7 cellular contexts compared by ENCODE assay signal in the genomic region with DNA sequence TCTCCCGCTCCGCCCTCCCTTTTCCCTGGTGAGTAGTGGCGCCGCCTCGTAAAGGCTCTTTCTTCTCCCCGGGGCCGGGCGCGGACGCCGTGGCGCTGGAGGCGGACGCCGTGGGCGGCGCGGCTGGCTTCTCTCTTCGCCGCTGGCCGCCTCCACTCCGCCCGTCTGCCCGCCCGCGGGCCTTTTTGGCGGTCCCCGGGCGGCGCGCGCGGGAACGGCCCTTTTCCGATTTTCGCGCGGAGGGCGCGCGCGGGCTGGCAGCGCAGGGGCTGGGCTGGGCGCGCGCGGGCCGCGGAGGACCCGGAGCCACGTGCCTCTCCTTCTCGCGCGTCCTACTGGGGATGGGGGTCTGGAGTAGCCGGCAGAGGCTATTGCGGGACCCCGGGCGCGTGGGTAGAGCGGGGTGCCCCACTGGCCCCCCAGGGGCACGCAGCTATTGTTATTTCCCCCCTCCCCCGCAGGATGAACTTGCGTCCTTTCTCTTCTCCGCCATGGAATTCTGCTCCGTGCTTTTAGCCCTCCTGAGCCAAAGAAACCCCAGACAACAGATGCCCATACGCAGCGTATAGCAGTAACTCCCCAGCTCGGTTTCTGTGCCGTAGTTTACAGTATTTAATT. TPM values are rescaled to one million over a fixed set of nuclear protein-coding genes. Genes with fewer than 3 reads are reported as not detected.
DNase-seq lines count a peak whose midpoint lies in the region; FAIRE-seq and TF ChIP-seq lines count a peak whose summit lies in the region.

No MANE protein-coding gene starts in this region.

- H3K36me3 Mint-ChIP-seq in activated T-helper 1 cell treated with anti-CD3 and anti-CD28 coated beads, Interleukin-12 subunit alpha, Interleukin-12 subunit beta, Interleukin-2, Interleukin-4 antibody, amounts not matched to agents 30 ng/mL and 10 ng/mL and 1 ng/mL, durations not matched to agents 14 hours and 24 hours and 36 hours (ENCODE audit: low read depth), result peaks cover 57% of the 10 kb centered on the region
- H3K36me3 Mint-ChIP-seq in glutamatergic neuron (ENCODE audit: unreplicated experiment), result no peaks in the 10 kb centered on the region

- in situ Hi-C loops in HAP-1 (cut with MboI; ENCODE audit: low sequenced_read_pairs), result no loop called here

- H3K36me3 ChIP-seq in HAP-1 (replicated peaks), result peaks cover 37% of the 10 kb centered on the region

- no peaks in the 10 kb centered on the region for H3K9me3 ChIP-seq in HAP-1

- H3K4me1 Mint-ChIP-seq in activated T-helper 1 cell treated with anti-CD3 and anti-CD28 coated beads, Interleukin-12 subunit alpha, Interleukin-12 subunit beta, Interleukin-2, Interleukin-4 antibody, amounts not matched to agents 30 ng/mL and 10 ng/mL and 1 ng/mL, durations not matched to agents 14 hours and 24 hours and 36 hours (ENCODE audit: low read depth), result peaks cover 72% of the 10 kb centered on the region
- H3K4me1 Mint-ChIP-seq in glutamatergic neuron (ENCODE audit: low read depth, unreplicated experiment), result peaks cover 11% of the 10 kb centered on the region

- no peak for TF ChIP-seq POLR2A in GM12891 (IDR thresholded peaks at IDR 0.05; ENCODE audit: low read depth, low read length)

- DNase-seq in GM12891 (ENCODE audit: insufficient read length, low spot score), result peak; percentile 35
- DNase-seq in HAP-1 (ENCODE audit: low spot score in 2 of 2), result no peak
- DNase-seq in NCI-H146 treated with DMSO at 0.1 percent for 48 hours (lab: John Stamatoyannopoulos, UW; ENCODE audit: unreplicated experiment), result peak; percentile 63
- no peak for DNase-seq in activated T-helper 1 cell treated with anti-CD3 and anti-CD28 coated beads, Interleukin-12 subunit alpha, Interleukin-12 subunit beta, Interleukin-2, Interleukin-4 antibody, amounts not matched to agents 30 ng/mL and 10 ng/mL and 1 ng/mL, durations not matched to agents 14 hours and 24 hours and 36 hours (ENCODE audit: low spot score)
- no peak for DNase-seq in glutamatergic neuron
- no peak for DNase-seq in retinal pigment epithelial cell (ENCODE audit: low read depth)
- no peak for DNase-seq in medulla oblongata (ENCODE audit: extremely low spot score)

- H3K4me3 Mint-ChIP-seq in activated T-helper 1 cell treated with anti-CD3 and anti-CD28 coated beads, Interleukin-12 subunit alpha, Interleukin-12 subunit beta, Interleukin-2, Interleukin-4 antibody, amounts not matched to agents 30 ng/mL and 10 ng/mL and 1 ng/mL, durations not matched to agents 14 hours and 24 hours and 36 hours, result peak overlapping the region; percentile 98
- H3K4me3 Mint-ChIP-seq in glutamatergic neuron (ENCODE audit: unreplicated experiment), result peak overlapping the region; percentile 97

- H3K27me3 Mint-ChIP-seq in activated T-helper 1 cell treated with anti-CD3 and anti-CD28 coated beads, Interleukin-12 subunit alpha, Interleukin-12 subunit beta, Interleukin-2, Interleukin-4 antibody, amounts not matched to agents 30 ng/mL and 10 ng/mL and 1 ng/mL, durations not matched to agents 14 hours and 24 hours and 36 hours (ENCODE audit: insufficient read depth), result no peaks in the 10 kb centered on the region
- peaks cover 11% of the 10 kb centered on the region for H3K27me3 Mint-ChIP-seq in glutamatergic neuron (ENCODE audit: unreplicated experiment)

- peak overlapping the region; percentile 91 for H3K27ac Mint-ChIP-seq in activated T-helper 1 cell treated with anti-CD3 and anti-CD28 coated beads, Interleukin-12 subunit alpha, Interleukin-12 subunit beta, Interleukin-2, Interleukin-4 antibody, amounts not matched to agents 30 ng/mL and 10 ng/mL and 1 ng/mL, durations not matched to agents 14 hours and 24 hours and 36 hours
- H3K27ac Mint-ChIP-seq in glutamatergic neuron (ENCODE audit: unreplicated experiment), result peak overlapping the region; percentile 78

- TF ChIP-seq CTCF in glutamatergic neuron (IDR thresholded peaks at IDR 0.05; ENCODE audit: partially characterized antibody, unreplicated experiment) (no peak), retinal pigment epithelial cell (conservative IDR thresholded peaks at IDR 0.05; ENCODE audit: low read depth, low read length) (no peak)

- H3K27me3 ChIP-seq in HAP-1 (ENCODE audit: low read depth), result no peaks in the 10 kb centered on the region

- intact Hi-C loops in activated T-helper 1 cell treated with anti-CD3 and anti-CD28 coated beads, Interleukin-12 subunit alpha, Interleukin-12 subunit beta, Interleukin-2, Interleukin-4 antibody, amounts not matched to agents 30 ng/mL and 10 ng/mL and 1 ng/mL, durations not matched to agents 14 hours and 24 hours and 36 hours (cut with micrococcal nuclease), result loop anchor here (10.0 kb wide), 3 partner anchors 391 to 591 kb away; a partner anchor contains a TSS

- peaks cover 20% of the 10 kb centered on the region for H3K4me1 ChIP-seq in HAP-1

- no peaks in the 10 kb centered on the region for H3K9me3 Mint-ChIP-seq in activated T-helper 1 cell treated with anti-CD3 and anti-CD28 coated beads, Interleukin-12 subunit alpha, Interleukin-12 subunit beta, Interleukin-2, Interleukin-4 antibody, amounts not matched to agents 30 ng/mL and 10 ng/mL and 1 ng/mL, durations not matched to agents 14 hours and 24 hours and 36 hours
- H3K9me3 Mint-ChIP-seq in glutamatergic neuron (ENCODE audit: unreplicated experiment), result peaks cover 10% of the 10 kb centered on the region

- H3K4me3 ChIP-seq in HAP-1 (peak overlapping the region; percentile 79), retinal pigment epithelial cell (ENCODE audit: low read length) (peak overlapping the region; percentile 79)

- no peak for FAIRE-seq in GM12891 (lab: Jason Lieb, UNC)

TF ChIP-seq in GM12891, 5 proteins besides CTCF, POLR2A, EP300 and RAD21:
- TF ChIP-seq PAX5 (IDR thresholded peaks at IDR 0.05; ENCODE audit: insufficient read depth, low read length, severe bottlenecking) (no peak), POLR2AphosphoS5 (IDR thresholded peaks at IDR 0.05; ENCODE audit: low read depth, low read length) (no peak), POU2F2 (IDR thresholded peaks at IDR 0.05; ENCODE audit: low read depth, low read length) (no peak), TAF1 (IDR thresholded peaks at IDR 0.05; ENCODE audit: low read depth, low read length) (no peak), SPI1 (IDR thresholded peaks at IDR 0.05; ENCODE audit: low read depth, low read length) (no peak)

RNA-seq across cellular contexts. Expression of a gene that starts 0.5 kb away (rescaled TPM):
- 21.8 TPM for polyA plus RNA-seq in GM12891 (2012; ENCODE audit: low read depth, missing spikeins)
- total RNA-seq in activated T-helper 1 cell treated with anti-CD3 and anti-CD28 coated beads, Interleukin-12 subunit alpha, Interleukin-12 subunit beta, Interleukin-2, Interleukin-4 antibody, amounts not matched to agents 30 ng/mL and 10 ng/mL and 1 ng/mL, durations not matched to agents 14 hours and 24 hours and 36 hours, result 164 and 172 TPM in 2 replicates
- 73.0 TPM for total RNA-seq in glutamatergic neuron (ENCODE audit: unreplicated experiment)

Comparison
In these comparisons a context has a peak if more than half of its experiments do, and no peak if none do; other contexts are left out.
1. DNase-seq: peak in GM12891 (single experiment) and NCI-H146 treated with DMSO at 0.1 percent for 48 hours (single experiment); none in HAP-1 (0 of 2), activated T-helper 1 cell treated with anti-CD3 and anti-CD28 coated beads, Interleukin-12 subunit alpha, Interleukin-12 subunit beta, Interleukin-2, Interleukin-4 antibody, amounts not matched to agents 30 ng/mL and 10 ng/mL and 1 ng/mL, durations not matched to agents 14 hours and 24 hours and 36 hours (single experiment), glutamatergic neuron (single experiment), retinal pigment epithelial cell (single experiment) and medulla oblongata (single experiment).